11 cellular contexts compared by ENCODE assay signal in the genomic region with DNA sequence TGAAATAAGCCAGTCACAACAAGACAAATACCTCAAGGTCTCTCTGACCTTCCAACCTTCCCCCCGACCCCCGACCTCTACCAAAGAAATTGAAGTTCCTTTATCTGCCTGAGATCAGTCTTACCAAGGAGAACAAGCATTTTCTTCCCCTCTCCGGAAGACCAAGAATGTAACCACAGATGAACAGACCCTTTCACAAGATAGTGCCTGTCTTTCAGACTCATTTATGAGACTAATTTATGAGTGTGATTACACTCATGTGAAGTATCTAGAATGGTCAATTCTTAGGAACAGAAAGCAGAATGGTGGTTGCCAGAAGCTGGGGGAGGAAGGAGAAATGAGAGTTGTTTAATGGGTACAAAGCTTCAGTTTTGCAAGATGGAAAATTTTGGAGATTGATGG.
DNase-seq lines count a peak whose midpoint lies in the region; ATAC-seq and TF ChIP-seq lines count a peak whose summit lies in the region.
"Had no signal": no experiment of that assay in that cellular context is flagged by ENCODE, and none has a peak within 500 bp of the region (broad histone marks: within the 10 kb centered on the region; RNA-seq: fewer than 3 reads in every experiment).

No MANE protein-coding gene starts in this region.

- H3K9me2 ChIP-seq in GM23338 (ENCODE audit: insufficient read depth): 0 out of 2 replicates have a peak, but pooled peaks cover 6% of the 10 kb centered on the region

- H3K27ac Mint-ChIP-seq in GM23338 (peak overlapping the region; percentile 3; the same call in 1 of the 2 replicates), naive B cell (peak overlapping the region; percentile 0 to 36 (median 17)), mesothelial cell of epicardium (no peak overlapping the region)
- H3K27ac Mint-ChIP-seq: progenitor cell of endocrine pancreas had no signal

- H3K27me3 Mint-ChIP-seq in GM23338 (ENCODE audit: insufficient read depth, low read depth, poor library complexity) (peaks cover 2% of the 10 kb centered on the region), naive B cell (no peaks in the 10 kb centered on the region), mesothelial cell of epicardium (ENCODE audit: low read depth) (no peaks in the 10 kb centered on the region)
- H3K27me3 Mint-ChIP-seq: progenitor cell of endocrine pancreas had no signal

- H3K9me3 Mint-ChIP-seq in GM23338: no peaks in the 10 kb centered on the region
- H3K9me3 Mint-ChIP-seq in naive B cell: peaks cover 0 to 4% (median 0%) of the 10 kb centered on the region in 7 donors
- H3K9me3 Mint-ChIP-seq in mesothelial cell of epicardium: no peaks in the 10 kb centered on the region

- peak overlapping the region; percentile 62; the same call in 1 of the 2 replicates for H3K27ac ChIP-seq in GM23338 (ENCODE audit: low read depth)

- no peaks in the 10 kb centered on the region for H4K20me1 ChIP-seq in GM23338 (replicated peaks; ENCODE audit: insufficient read depth)

- TF ChIP-seq CTCF in GM12865 (IDR thresholded peaks at IDR 0.05; ENCODE audit: insufficient read depth, low read depth, low read length, missing control alignments): no peak
- no peak for TF ChIP-seq CTCF in GM23338 (conservative IDR thresholded peaks at IDR 0.05; ENCODE audit: low read depth in 2 of 2)
- no peak for TF ChIP-seq CTCF in mesothelial cell of epicardium (IDR thresholded peaks at IDR 0.05; ENCODE audit: unreplicated experiment)

- no peaks in the 10 kb centered on the region for H3K79me2 ChIP-seq in GM23338 (replicated peaks; ENCODE audit: insufficient read depth)

- ATAC-seq in GM23338 (no peak; the same call in 2 of the 3 replicates), naive B cell (ENCODE audit: low read depth in 2 of 2) (peak in 1 of 2 donors; percentile 21), HG02571 (IDR thresholded peaks at IDR 0.05; ENCODE audit: unreplicated experiment) (no peak), HG03175 (IDR thresholded peaks at IDR 0.05; ENCODE audit: unreplicated experiment) (no peak)

- no peak overlapping the region for H3K4me2 ChIP-seq in GM23338

- no peaks in the 10 kb centered on the region for H3K27me3 ChIP-seq in GM23338 (ENCODE audit: insufficient read depth)

- no peaks in the 10 kb centered on the region for H3K36me3 Mint-ChIP-seq in GM23338 (ENCODE audit: low read depth)
- H3K36me3 Mint-ChIP-seq in naive B cell: no peaks in the 10 kb centered on the region
- H3K36me3 Mint-ChIP-seq in mesothelial cell of epicardium: no peaks in the 10 kb centered on the region

- DNase-seq in GM12865 (ENCODE audit: low read depth) (peak; percentile 51), GM23338 (ENCODE audit: low spot score) (no peak), RPMI7951 (ENCODE audit: low read depth) (peak; percentile 14), naive B cell (no peak), mesothelial cell of epicardium (ENCODE audit: low spot score in 2 of 2, unreplicated experiment in 2 of 2) (no peak), posterior cingulate gyrus (no peak)
- DNase-seq: KG1, NCI-H510A had no signal

- H3K4me1 Mint-ChIP-seq in GM23338: peaks cover 36% of the 10 kb centered on the region
- H3K4me1 Mint-ChIP-seq in naive B cell: peaks cover 27 to 36% (median 32%) of the 10 kb centered on the region in 3 donors
- no peaks in the 10 kb centered on the region for H3K4me1 Mint-ChIP-seq in mesothelial cell of epicardium

- H2AFZ ChIP-seq in GM23338: no peak overlapping the region

- H3K4me1 ChIP-seq in GM23338 (ENCODE audit: insufficient read depth): peaks cover 19% of the 10 kb centered on the region

- no peaks in the 10 kb centered on the region for H3K36me3 ChIP-seq in GM23338 (ENCODE audit: insufficient read depth)

- H3K4me3 ChIP-seq in GM12865 (ENCODE audit: low read depth, low read length) (no peak overlapping the region), GM23338 (no peak overlapping the region)

- H3K4me3 Mint-ChIP-seq in GM23338: no peak overlapping the region
- peak overlapping the region in 5 of 8 donors; percentile 23 to 72 (median 55) for H3K4me3 Mint-ChIP-seq in naive B cell
- no peak overlapping the region for H3K4me3 Mint-ChIP-seq in mesothelial cell of epicardium

- intact Hi-C loops in posterior cingulate gyrus (cut with DNase I): loop anchor here (10.0 kb wide), 1 partner anchor 104 kb away; no protein-coding TSS in a partner anchor

- H3F3A ChIP-seq in GM23338 (replicated peaks; ENCODE audit: low read depth): no peaks in the 10 kb centered on the region

TF ChIP-seq in GM23338, 12 proteins besides CTCF, POLR2A, EP300 and RAD21:
- TF ChIP-seq ZNF114 (CRISPR knock-in tag; IDR thresholded peaks at IDR 0.05) (no peak), POLR2AphosphoS5 (IDR thresholded peaks at IDR 0.05; ENCODE audit: low read depth) (no peak), JUNB (IDR thresholded peaks at IDR 0.05; ENCODE audit: unreplicated experiment) (no peak), EZH2phosphoT487 (IDR thresholded peaks at IDR 0.05; ENCODE audit: unreplicated experiment) (no peak)
- TF ChIP-seq, protein P1, sequence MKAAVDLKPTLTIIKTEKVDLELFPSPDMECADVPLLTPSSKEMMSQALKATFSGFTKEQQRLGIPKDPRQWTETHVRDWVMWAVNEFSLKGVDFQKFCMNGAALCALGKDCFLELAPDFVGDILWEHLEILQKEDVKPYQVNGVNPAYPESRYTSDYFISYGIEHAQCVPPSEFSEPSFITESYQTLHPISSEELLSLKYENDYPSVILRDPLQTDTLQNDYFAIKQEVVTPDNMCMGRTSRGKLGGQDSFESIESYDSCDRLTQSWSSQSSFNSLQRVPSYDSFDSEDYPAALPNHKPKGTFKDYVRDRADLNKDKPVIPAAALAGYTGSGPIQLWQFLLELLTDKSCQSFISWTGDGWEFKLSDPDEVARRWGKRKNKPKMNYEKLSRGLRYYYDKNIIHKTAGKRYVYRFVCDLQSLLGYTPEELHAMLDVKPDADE (IDR thresholded peaks at IDR 0.05): no peak

Comparison
In these comparisons a context has a peak if more than half of its experiments do, and no peak if none do; other contexts are left out.
1. DNase-seq: peak in GM12865 (single experiment) and RPMI7951 (single experiment); none in GM23338 (single experiment), naive B cell (single experiment), mesothelial cell of epicardium (0 of 2) and posterior cingulate gyrus (0 of 10).
2. H3K4me3 Mint-ChIP-seq: peak in naive B cell (5 of 8); none in GM23338 (single experiment) and mesothelial cell of epicardium (single experiment).